Comparison of ENCODE assay signal across 8 cellular contexts in the genomic region with DNA sequence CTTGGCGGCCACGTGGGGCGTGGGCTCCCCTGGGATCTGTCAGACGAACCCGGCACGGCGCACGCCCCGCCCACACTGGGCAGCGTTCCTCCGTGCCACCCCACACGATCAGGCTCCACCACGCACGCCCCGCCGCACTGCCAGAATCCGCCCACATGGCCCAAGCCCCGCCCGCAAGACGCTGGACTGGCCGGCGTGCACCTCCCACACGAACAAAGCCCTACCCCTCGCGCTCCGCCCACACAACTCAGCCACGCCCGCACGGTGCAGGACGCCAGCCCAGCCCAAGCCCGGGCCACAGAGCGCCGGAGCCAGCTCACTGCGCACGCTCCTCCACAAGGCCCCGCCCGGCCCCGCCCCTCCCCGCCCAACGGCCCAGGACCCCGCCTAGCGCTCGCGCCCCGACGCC. TPM values are rescaled to one million over a fixed set of nuclear protein-coding genes. Genes with fewer than 3 reads are reported as not detected.
DNase-seq lines count a peak whose midpoint lies in the region; ATAC-seq and TF ChIP-seq lines count a peak whose summit lies in the region.

No MANE protein-coding gene starts in this region.

- H3K9me2 ChIP-seq in OCI-LY1 (ENCODE audit: low read depth, low read length), result no peaks in the 10 kb centered on the region

- no peak for TF ChIP-seq CTCF in OCI-LY1 (IDR thresholded peaks at IDR 0.05; ENCODE audit: low read length)
- no peak for TF ChIP-seq CTCF in gastroesophageal sphincter (IDR thresholded peaks at IDR 0.05)
- no peak for TF ChIP-seq CTCF in tibial nerve (IDR thresholded peaks at IDR 0.05)

- H3K4me3 ChIP-seq in OCI-LY1 (ENCODE audit: low read depth, low read length, poor library complexity, severe bottlenecking), result peak overlapping the region; percentile 65
- H3K4me3 ChIP-seq in gastroesophageal sphincter, result peak overlapping the region; percentile 14 to 72
- H3K4me3 ChIP-seq in neuronal stem cell (ENCODE audit: low read length in 2 of 2), result peak overlapping the region; percentile 94 to 95
- H3K4me3 ChIP-seq in tibial nerve, result peak overlapping the region; percentile 31 to 97 (median 76)

- H3K18ac ChIP-seq in neuronal stem cell (ENCODE audit: low read length), result peak overlapping the region; percentile 73

- peaks cover 14% of the 10 kb centered on the region for H3K79me1 ChIP-seq in neuronal stem cell (ENCODE audit: low read depth, low read length)

- DNase-seq in EH (ENCODE audit: low read depth) (peak; percentile 99), activated gamma-delta T cell treated with Interleukin-2 at 50 U/mL for 16 hours (peak; percentile 96), neuronal stem cell (ENCODE audit: low spot score) (peak; percentile 98), tibial nerve (ENCODE audit: low spot score in 2 of 2) (peak; percentile 98)

- no peak overlapping the region for H2AK5ac ChIP-seq in neuronal stem cell (ENCODE audit: low read depth, low read length)

- H3K36me3 ChIP-seq in OCI-LY1 (ENCODE audit: insufficient read depth, low read length) (peaks cover 22% of the 10 kb centered on the region), gastroesophageal sphincter (peaks cover 0 to 30% of the 10 kb centered on the region in 2 donors), neuronal stem cell (replicated peaks in 1 of 2; ENCODE audit: control insufficient read depth in 2 of 2, insufficient read depth in 2 of 2, low read length in 2 of 2) (peaks cover 4 to 40% of the 10 kb centered on the region in 2 donors), tibial nerve (peaks cover 0 to 23% (median 6%) of the 10 kb centered on the region in 3 donors)

- no peak overlapping the region for H3K4ac ChIP-seq in neuronal stem cell (ENCODE audit: low read length)

- H2BK12ac ChIP-seq in neuronal stem cell (ENCODE audit: low read length), result no peak overlapping the region

- H3K27ac ChIP-seq in OCI-LY1 (ENCODE audit: low read depth, low read length, poor library complexity, severe bottlenecking) (peak overlapping the region; percentile 92), gastroesophageal sphincter (peak overlapping the region in 3 of 4 donors; percentile 95 to 97 (median 96)), neuronal stem cell (replicated peaks; ENCODE audit: low read length) (peak overlapping the region; percentile 45), tibial nerve (peak overlapping the region; percentile 42 to 99 (median 96))

- H2BK120ac ChIP-seq in neuronal stem cell (ENCODE audit: low read depth, low read length), result no peak overlapping the region

- peak overlapping the region; percentile 44 for H3K23ac ChIP-seq in neuronal stem cell (ENCODE audit: low read depth, low read length, poor library complexity)

- no peak overlapping the region for H4K91ac ChIP-seq in neuronal stem cell (ENCODE audit: low read depth, low read length, poor library complexity)

- H3K4me2 ChIP-seq in OCI-LY1 (ENCODE audit: low read length) (peak overlapping the region; percentile 89), neuronal stem cell (ENCODE audit: insufficient read depth, low read length, poor library complexity, severe bottlenecking) (peak overlapping the region; percentile 80)

- peaks cover 53% of the 10 kb centered on the region for H3K4me1 ChIP-seq in OCI-LY1 (ENCODE audit: insufficient read depth, low read length, severe bottlenecking)
- peaks cover 0 to 42% (median 5%) of the 10 kb centered on the region in 3 donors for H3K4me1 ChIP-seq in gastroesophageal sphincter
- H3K4me1 ChIP-seq in neuronal stem cell (ENCODE audit: control insufficient read depth in 2 of 2, insufficient read depth in 1 of 2, low read depth in 1 of 2, low read length in 2 of 2), result peaks cover 7 to 15% of the 10 kb centered on the region in 2 donors
- H3K4me1 ChIP-seq in tibial nerve, result peaks cover 0 to 33% (median 8%) of the 10 kb centered on the region in 4 donors

- no peak overlapping the region for H2BK5ac ChIP-seq in neuronal stem cell (ENCODE audit: low read length)

- H3K9ac ChIP-seq in OCI-LY1 (ENCODE audit: low read length), result peak overlapping the region; percentile 84; the same call in 1 of the 2 replicates
- H3K9ac ChIP-seq in neuronal stem cell (ENCODE audit: low read depth, low read length, poor library complexity), result peak overlapping the region; percentile 92

- no peak overlapping the region for H4K8ac ChIP-seq in neuronal stem cell (ENCODE audit: low read depth, low read length)

- H4K20me1 ChIP-seq in OCI-LY1 (ENCODE audit: insufficient read depth, low read length), result no peaks in the 10 kb centered on the region

- H3K27me3 ChIP-seq in OCI-LY1 (ENCODE audit: insufficient read depth, low read length) (no peaks in the 10 kb centered on the region), gastroesophageal sphincter (no peaks in the 10 kb centered on the region), neuronal stem cell (ENCODE audit: control insufficient read depth in 3 of 3, insufficient read depth in 3 of 3, low read depth in 1 of 3, low read length in 3 of 3) (no peaks in the 10 kb centered on the region), tibial nerve (no peaks in the 10 kb centered on the region)

- ATAC-seq in GM21737 (IDR thresholded peaks at IDR 0.05; ENCODE audit: unreplicated experiment), result peak; percentile 82
- ATAC-seq in gastroesophageal sphincter, result peak; percentile 93

- H2AFZ ChIP-seq in OCI-LY1 (ENCODE audit: low read length), result no peak overlapping the region
- peak overlapping the region; percentile 95 for H2AFZ ChIP-seq in neuronal stem cell (ENCODE audit: low read length)

- TF ChIP-seq POLR2A in gastroesophageal sphincter (IDR thresholded peaks at IDR 0.05) (no peak), tibial nerve (IDR thresholded peaks at IDR 0.05) (peak in 1 of 2 donors; percentile 27)

- TF ChIP-seq EP300 in Ishikawa (IDR thresholded peaks at IDR 0.05; ENCODE audit: borderline replicate concordance) (no peak), gastroesophageal sphincter (IDR thresholded peaks at IDR 0.05) (no peak), tibial nerve (IDR thresholded peaks at IDR 0.05) (no peak)

- H3K79me2 ChIP-seq in OCI-LY1 (ENCODE audit: insufficient read depth, low read length), result peaks cover 6% of the 10 kb centered on the region; the same call in 1 of the 2 replicates

- no peak overlapping the region for H2BK15ac ChIP-seq in neuronal stem cell (ENCODE audit: low read length)

- no peak overlapping the region for H3K14ac ChIP-seq in neuronal stem cell (ENCODE audit: low read length)

- no peak for TF ChIP-seq RAD21 in Ishikawa (IDR thresholded peaks at IDR 0.05; ENCODE audit: low read depth)

- H3K9me3 ChIP-seq in OCI-LY1 (ENCODE audit: low read length), result no peaks in the 10 kb centered on the region
- no peaks in the 10 kb centered on the region for H3K9me3 ChIP-seq in gastroesophageal sphincter
- no peaks in the 10 kb centered on the region for H3K9me3 ChIP-seq in neuronal stem cell (replicated peaks in 1 of 2; ENCODE audit: control insufficient read depth in 2 of 2, insufficient read depth in 1 of 2, low read depth in 1 of 2, low read length in 2 of 2)
- no peaks in the 10 kb centered on the region for H3K9me3 ChIP-seq in tibial nerve

- H3F3A ChIP-seq in OCI-LY1 (ENCODE audit: insufficient read depth, low read length), result no peaks in the 10 kb centered on the region; the same call in 1 of the 2 replicates

- no CpG with 5 or more reads among the region's 46 CpGs for WGBS in gastroesophageal sphincter (ENCODE audit: low coverage in 1 of 2), 2 donors
- no CpG with 5 or more reads among the region's 46 CpGs for WGBS in neuronal stem cell (ENCODE audit: extremely low coverage in 2 of 2, insufficient read length in 2 of 2, insufficient replicate concordance in 1 of 2), 2 donors
- WGBS in tibial nerve, 2 donors, result 0 to 1% methylated on average over 12 to 21 of the region's 46 CpGs

TF ChIP-seq in Ishikawa, 13 proteins besides CTCF, POLR2A, EP300 and RAD21:
- TF ChIP-seq, protein P1, sequence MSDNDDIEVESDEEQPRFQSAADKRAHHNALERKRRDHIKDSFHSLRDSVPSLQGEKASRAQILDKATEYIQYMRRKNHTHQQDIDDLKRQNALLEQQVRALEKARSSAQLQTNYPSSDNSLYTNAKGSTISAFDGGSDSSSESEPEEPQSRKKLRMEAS (IDR thresholded peaks at IDR 0.05), result peak; percentile 93
- TF ChIP-seq, protein P2, sequence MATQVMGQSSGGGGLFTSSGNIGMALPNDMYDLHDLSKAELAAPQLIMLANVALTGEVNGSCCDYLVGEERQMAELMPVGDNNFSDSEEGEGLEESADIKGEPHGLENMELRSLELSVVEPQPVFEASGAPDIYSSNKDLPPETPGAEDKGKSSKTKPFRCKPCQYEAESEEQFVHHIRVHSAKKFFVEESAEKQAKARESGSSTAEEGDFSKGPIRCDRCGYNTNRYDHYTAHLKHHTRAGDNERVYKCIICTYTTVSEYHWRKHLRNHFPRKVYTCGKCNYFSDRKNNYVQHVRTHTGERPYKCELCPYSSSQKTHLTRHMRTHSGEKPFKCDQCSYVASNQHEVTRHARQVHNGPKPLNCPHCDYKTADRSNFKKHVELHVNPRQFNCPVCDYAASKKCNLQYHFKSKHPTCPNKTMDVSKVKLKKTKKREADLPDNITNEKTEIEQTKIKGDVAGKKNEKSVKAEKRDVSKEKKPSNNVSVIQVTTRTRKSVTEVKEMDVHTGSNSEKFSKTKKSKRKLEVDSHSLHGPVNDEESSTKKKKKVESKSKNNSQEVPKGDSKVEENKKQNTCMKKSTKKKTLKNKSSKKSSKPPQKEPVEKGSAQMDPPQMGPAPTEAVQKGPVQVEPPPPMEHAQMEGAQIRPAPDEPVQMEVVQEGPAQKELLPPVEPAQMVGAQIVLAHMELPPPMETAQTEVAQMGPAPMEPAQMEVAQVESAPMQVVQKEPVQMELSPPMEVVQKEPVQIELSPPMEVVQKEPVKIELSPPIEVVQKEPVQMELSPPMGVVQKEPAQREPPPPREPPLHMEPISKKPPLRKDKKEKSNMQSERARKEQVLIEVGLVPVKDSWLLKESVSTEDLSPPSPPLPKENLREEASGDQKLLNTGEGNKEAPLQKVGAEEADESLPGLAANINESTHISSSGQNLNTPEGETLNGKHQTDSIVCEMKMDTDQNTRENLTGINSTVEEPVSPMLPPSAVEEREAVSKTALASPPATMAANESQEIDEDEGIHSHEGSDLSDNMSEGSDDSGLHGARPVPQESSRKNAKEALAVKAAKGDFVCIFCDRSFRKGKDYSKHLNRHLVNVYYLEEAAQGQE (IDR thresholded peaks at IDR 0.05; ENCODE audit: low read depth), result no peak
- TF ChIP-seq, protein P3, sequence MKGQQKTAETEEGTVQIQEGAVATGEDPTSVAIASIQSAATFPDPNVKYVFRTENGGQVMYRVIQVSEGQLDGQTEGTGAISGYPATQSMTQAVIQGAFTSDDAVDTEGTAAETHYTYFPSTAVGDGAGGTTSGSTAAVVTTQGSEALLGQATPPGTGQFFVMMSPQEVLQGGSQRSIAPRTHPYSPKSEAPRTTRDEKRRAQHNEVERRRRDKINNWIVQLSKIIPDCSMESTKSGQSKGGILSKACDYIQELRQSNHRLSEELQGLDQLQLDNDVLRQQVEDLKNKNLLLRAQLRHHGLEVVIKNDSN (IDR thresholded peaks at IDR 0.05), result peak; percentile 70
- peak; percentile 81; the same call in 1 of the 2 replicates for TF ChIP-seq EGR1 (IDR thresholded peaks at IDR 0.05)

RNA-seq across cellular contexts. Expression of a gene that starts 0.6 kb away (rescaled TPM):
- total RNA-seq in gastroesophageal sphincter, result 10 to 100 TPM; 10.6 to 32.7 (median 18.8) TPM
- 33.2 TPM for polyA plus RNA-seq in neuronal stem cell (2013, experiment 1 of 2)
- polyA plus RNA-seq in neuronal stem cell (2013, experiment 2 of 2), result 35.6 TPM
- total RNA-seq in tibial nerve, result 10 to 100 TPM; 20.1 to 44.1 (median 23.4) TPM

Comparison
In these comparisons a context has a peak if more than half of its experiments do, and no peak if none do; other contexts are left out.
1. Peak in every context shown above with its lines: DNase-seq, ATAC-seq, H3K4me3 ChIP-seq and H3K27ac ChIP-seq.
2. H3K27ac ChIP-seq: peak in every context shown above with its lines; median percentile 96 in gastroesophageal sphincter; 96 in tibial nerve; 92 in OCI-LY1; 45 in neuronal stem cell.
3. H3K4me3 ChIP-seq: peak in every context shown above with its lines; median percentile 94 in neuronal stem cell; 76 in tibial nerve; 65 in OCI-LY1; 43 in gastroesophageal sphincter.